8 cellular contexts compared by ENCODE assay signal in genomic region chr9:62798884-62799850, GRCh38.
DNase-seq lines count a peak whose midpoint lies in the region; ATAC-seq and TF ChIP-seq lines count a peak whose summit lies in the region.
"Not testable (repeated sequence)": the region's sequence is repeated elsewhere in the genome, so short reads cannot be mapped to it uniquely, and the experiment has no call there.

No MANE protein-coding gene starts in this region.

- H3K4me2 ChIP-seq in mammary epithelial cell (ENCODE audit: insufficient read depth, low read depth, low read length): peak overlapping the region; percentile 74

- peak overlapping the region; percentile 73 for H3K4me3 Mint-ChIP-seq in activated CD8-positive, alpha-beta memory T cell treated with anti-CD3 and anti-CD28 coated beads, Interleukin-2, amount 10 ng/mL, durations not matched to agents 7 days and 5 days

- ATAC-seq in activated CD8-positive, alpha-beta memory T cell treated with anti-CD3 and anti-CD28 coated beads, Interleukin-2, amount 10 ng/mL, durations not matched to agents 7 days and 5 days; psoas muscle: not testable (repeated sequence)
- peak; percentile 22 to 27 for ATAC-seq in lower lobe of right lung

- H3K27me3 ChIP-seq in GM06990 (replicated peaks; ENCODE audit: control insufficient read depth, insufficient read depth, low read length); mammary epithelial cell (ENCODE audit: insufficient read depth, low read length): not testable (repeated sequence)
- H3K27me3 ChIP-seq in lower lobe of right lung (ENCODE audit: low read depth) (peaks cover 42% of the 10 kb centered on the region), psoas muscle (ENCODE audit: insufficient read depth in 3 of 3, low read length in 2 of 3) (peaks cover 0 to 53% (median 32%) of the 10 kb centered on the region in 3 donors), transverse colon (peaks cover 54% of the 10 kb centered on the region)

- H3K9me3 ChIP-seq in mammary epithelial cell (replicated peaks; ENCODE audit: insufficient read depth, low read length); lower lobe of right lung; psoas muscle; transverse colon: not testable (repeated sequence)

- H3K4me1 Mint-ChIP-seq in activated CD8-positive, alpha-beta memory T cell treated with anti-CD3 and anti-CD28 coated beads, Interleukin-2, amount 10 ng/mL, durations not matched to agents 7 days and 5 days: peaks cover 28% of the 10 kb centered on the region

- BruUV-seq in mammary epithelial cell (replicated peaks; lab: Mats Ljungman, UMichigan): not testable (repeated sequence)

- TF ChIP-seq CTCF in GM06990 (IDR thresholded peaks at IDR 0.05; ENCODE audit: insufficient read depth, low read length, poor library complexity, severe bottlenecking); NB4 (IDR thresholded peaks at IDR 0.05; ENCODE audit: low read depth, low read length); mammary epithelial cell (conservative IDR thresholded peaks at IDR 0.05 in 1 of 2, IDR thresholded peaks at IDR 0.05 in 1 of 2; ENCODE audit: extremely low read depth in 1 of 2, insufficient read depth in 1 of 2, low read depth in 1 of 2, low read length in 2 of 2); lower lobe of right lung (IDR thresholded peaks at IDR 0.05); psoas muscle (IDR thresholded peaks at IDR 0.05); transverse colon (IDR thresholded peaks at IDR 0.05): not testable (repeated sequence)

- peaks cover 10% of the 10 kb centered on the region for H3K4me1 ChIP-seq in mammary epithelial cell (ENCODE audit: insufficient read depth, low read length)
- H3K4me1 ChIP-seq in lower lobe of right lung: peaks cover 12% of the 10 kb centered on the region
- H3K4me1 ChIP-seq in psoas muscle: not testable (repeated sequence)
- peaks cover 0 to 35% (median 20%) of the 10 kb centered on the region in 4 donors for H3K4me1 ChIP-seq in transverse colon

- H3K27me3 Mint-ChIP-seq in activated CD8-positive, alpha-beta memory T cell treated with anti-CD3 and anti-CD28 coated beads, Interleukin-2, amount 10 ng/mL, durations not matched to agents 7 days and 5 days: peaks cover 26% of the 10 kb centered on the region

- dilution Hi-C loops in mammary epithelial cell (cut with HindIII; ENCODE audit: low sequenced_read_pairs): not testable (repeated sequence)

- not testable (repeated sequence) for TF ChIP-seq POLR2A in NB4 (IDR thresholded peaks at IDR 0.05; ENCODE audit: extremely low read depth, insufficient read length); transverse colon (IDR thresholded peaks at IDR 0.05)

- not testable (repeated sequence) for H4K20me1 ChIP-seq in mammary epithelial cell (ENCODE audit: insufficient read depth, low read length)

- in situ Hi-C loops in mammary epithelial cell (cut with MboI; ENCODE audit: low sequenced_read_pairs in 2 of 2); transverse colon (cut with MboI; ENCODE audit: low pct_ligation_motif_present in 1 of 4, low pct_unique_long_range_greater_than_20kb in 1 of 4, low sequenced_read_pairs in 3 of 4): not testable (repeated sequence)

- H3K4me3 ChIP-seq in GM06990 (replicated peaks; ENCODE audit: low read depth, low read length) (peak overlapping the region; percentile 88), mammary epithelial cell (replicated peaks in 1 of 3; ENCODE audit: insufficient read depth in 1 of 3, low read depth in 2 of 3, low read length in 3 of 3) (peak overlapping the region in 1 of 3 experiments; percentile 7), lower lobe of right lung (peak overlapping the region; percentile 60), psoas muscle (peak overlapping the region; percentile 49), transverse colon (peak overlapping the region in 3 of 4 donors; percentile 7 to 53 (median 13))
- not testable (repeated sequence) for H3K4me3 ChIP-seq in NB4 (ENCODE audit: low read depth, low read length)

- not testable (repeated sequence) for H3K27ac ChIP-seq in mammary epithelial cell (ENCODE audit: insufficient read depth, low read depth, low read length); psoas muscle
- H3K27ac ChIP-seq in lower lobe of right lung (peak overlapping the region; percentile 83), transverse colon (peak overlapping the region; percentile 35 to 73 (median 58))

- peak overlapping the region; percentile 40 for H2AFZ ChIP-seq in mammary epithelial cell (ENCODE audit: low read depth, low read length)

- intact Hi-C loops in mammary epithelial cell (cut with micrococcal nuclease); lower lobe of right lung (cut with DNase I); psoas muscle (cut with DNase I); transverse colon (cut with DNase I; ENCODE audit: low total_unique reads): not testable (repeated sequence)

- DNase-seq in GM06990 (ENCODE audit: extremely low read depth, insufficient read length) (peak; percentile 67), NB4 (ENCODE audit: low read depth) (peak; percentile 17), globus pallidus (ENCODE audit: low spot score) (peak; percentile 57), lower lobe of right lung (peak; percentile 84), psoas muscle (peak in 1 of 2 donors; percentile 65), transverse colon (peak; percentile 38)
- peak; percentile 68 for DNase-seq in activated CD8-positive, alpha-beta memory T cell treated with anti-CD3 and anti-CD28 coated beads, Interleukin-2, amount 10 ng/mL, durations not matched to agents 7 days and 5 days
- DNase-seq in mammary epithelial cell: not testable (repeated sequence)

- not testable (repeated sequence) for TF ChIP-seq EP300 in transverse colon (IDR thresholded peaks at IDR 0.05; ENCODE audit: low read depth)

- peaks cover 13% of the 10 kb centered on the region for H3K36me3 Mint-ChIP-seq in activated CD8-positive, alpha-beta memory T cell treated with anti-CD3 and anti-CD28 coated beads, Interleukin-2, amount 10 ng/mL, durations not matched to agents 7 days and 5 days

- 60% methylated on average over 35 of the region's 35 CpGs for WGBS in mammary epithelial cell (ENCODE audit: low coverage, missing lambda C conversion rate)
- WGBS in psoas muscle, 3 donors: 26 to 30% (median 30%) methylated on average over 35 of the region's 35 CpGs
- WGBS in transverse colon (ENCODE audit: low coverage in 1 of 2), 2 donors: 33 to 37% methylated on average over 33 to 35 of the region's 35 CpGs

- not testable (repeated sequence) for H3K36me3 ChIP-seq in GM06990 (ENCODE audit: control insufficient read depth, insufficient read depth, low read length); mammary epithelial cell (ENCODE audit: insufficient read depth, low read length); lower lobe of right lung; psoas muscle (ENCODE audit: insufficient read depth in 1 of 2, low read depth in 1 of 2); transverse colon

- H3K9ac ChIP-seq in mammary epithelial cell (ENCODE audit: insufficient read depth, low read length): not testable (repeated sequence)

- H3K27ac Mint-ChIP-seq in activated CD8-positive, alpha-beta memory T cell treated with anti-CD3 and anti-CD28 coated beads, Interleukin-2, amount 10 ng/mL, durations not matched to agents 7 days and 5 days: peak overlapping the region; percentile 81

- H3K79me2 ChIP-seq in mammary epithelial cell (ENCODE audit: insufficient read depth, low read length): not testable (repeated sequence)

- not testable (repeated sequence) for H3K9me3 Mint-ChIP-seq in activated CD8-positive, alpha-beta memory T cell treated with anti-CD3 and anti-CD28 coated beads, Interleukin-2, amount 10 ng/mL, durations not matched to agents 7 days and 5 days (ENCODE audit: low read depth)

- CTCF ChIA-PET in activated CD8-positive, alpha-beta memory T cell treated with anti-CD3 and anti-CD28 coated beads, Interleukin-2, amount 10 ng/mL, durations not matched to agents 7 days and 5 days (lab: Charles Lee): interaction anchor here (3.3 kb wide), 1 partner anchor 1018 kb away, joined by 19 read pairs; no protein-coding TSS in a partner anchor
- CTCF ChIA-PET in mammary epithelial cell (lab: Charles Lee; ENCODE audit: low non-redundant PET): not testable (repeated sequence)
